1 cellular context compared by ENCODE assay signal in genomic region chr15:49155110-49155833, GRCh38.
A peak's percentile ranks its signal among the peaks of the same experiment; 100 is the strongest.
TF ChIP-seq lines count a peak whose summit lies in the region.

Gene COPS2 (minus strand): TSS chr15:49155599. CDS start chr15:49155578, 21 bp downstream.

TF ChIP-seq in K562, 482 proteins besides CTCF, POLR2A, EP300 and RAD21 (continued from another document and continues in another):
- TF ChIP-seq ZNF512 (tag; IDR thresholded peaks at IDR 0.05), result no peak
- peak in 1 of 2 experiments; percentile 92; a peak in 2 of 4 replicates for TF ChIP-seq ZNF639 (CRISPR knock-in tag; conservative IDR thresholded peaks at IDR 0.05 in 1 of 2, IDR thresholded peaks at IDR 0.05 in 1 of 2)
- no peak for TF ChIP-seq GTF2B (IDR thresholded peaks at IDR 0.05; ENCODE audit: extremely low read depth, insufficient read length)
- TF ChIP-seq ILK (tag; IDR thresholded peaks at IDR 0.05; ENCODE audit: borderline replicate concordance, low read depth), result no peak
- TF ChIP-seq ZNF77 (CRISPR knock-in tag; IDR thresholded peaks at IDR 0.05), result no peak
- TF ChIP-seq ZKSCAN3 (CRISPR knock-in tag; IDR thresholded peaks at IDR 0.05), result no peak
- no peak for TF ChIP-seq RBM15 (IDR thresholded peaks at IDR 0.05; ENCODE audit: insufficient read depth, low read length)
- no peak for TF ChIP-seq TSC22D4 (tag; IDR thresholded peaks at IDR 0.05)
- no peak for TF ChIP-seq ESRRB (CRISPR knock-in tag; IDR thresholded peaks at IDR 0.05; ENCODE audit: borderline replicate concordance)
- no peak for TF ChIP-seq ZNF592 (IDR thresholded peaks at IDR 0.05)
- peak; percentile 71 for TF ChIP-seq MYC (IDR thresholded peaks at IDR 0.05; ENCODE audit: low read depth, low read length)
- no peak; the same call in 1 of the 2 replicates for TF ChIP-seq MYC (CRISPR knock-in tag; IDR thresholded peaks at IDR 0.05; ENCODE audit: borderline replicate concordance, low read depth)
- TF ChIP-seq MNT (conservative IDR thresholded peaks at IDR 0.05), result peak; percentile 62 to 82
- no peak for TF ChIP-seq HIVEP1 (CRISPR knock-in tag; IDR thresholded peaks at IDR 0.05)
- no peak for TF ChIP-seq GATA2 (CRISPR knock-in tag; IDR thresholded peaks at IDR 0.05)
- no peak for TF ChIP-seq ZNF431 (CRISPR knock-in tag; IDR thresholded peaks at IDR 0.05)
- no peak for TF ChIP-seq IFI16 (CRISPR knock-in tag; IDR thresholded peaks at IDR 0.05)
- TF ChIP-seq PKNOX1 (IDR thresholded peaks at IDR 0.05), result peak; percentile 94
- no peak for TF ChIP-seq SMAD2 (IDR thresholded peaks at IDR 0.05; ENCODE audit: low read depth, low read length)
- TF ChIP-seq NFYB (IDR thresholded peaks at IDR 0.05; ENCODE audit: extremely low read depth, insufficient read length), result no peak
- peak; percentile 37 for TF ChIP-seq ZNF146 (CRISPR knock-in tag; IDR thresholded peaks at IDR 0.05; ENCODE audit: unreplicated experiment)
- no peak for TF ChIP-seq ZFP91 (CRISPR knock-in tag; IDR thresholded peaks at IDR 0.05)
- peak; percentile 92 for TF ChIP-seq C11orf30 (IDR thresholded peaks at IDR 0.05; ENCODE audit: low read depth)
- TF ChIP-seq ZNF318 (IDR thresholded peaks at IDR 0.05; ENCODE audit: borderline replicate concordance in 1 of 2, low read depth in 1 of 2), result no peak
- no peak for TF ChIP-seq ZNF398 (CRISPR knock-in tag; IDR thresholded peaks at IDR 0.05)
- TF ChIP-seq RNF219 (CRISPR knock-in tag; IDR thresholded peaks at IDR 0.05), result no peak
